ENCODE assay signal across 15 cellular contexts in genomic region chr15:85589873-85590272, GRCh38.
DNase-seq lines count a peak whose midpoint lies in the region; ATAC-seq, FAIRE-seq and TF ChIP-seq lines count a peak whose summit lies in the region.
"Had no signal": no experiment of that assay in that cellular context is flagged by ENCODE, and none has a peak within 500 bp of the region (broad histone marks: within the 10 kb centered on the region; RNA-seq: fewer than 3 reads in every experiment).

No MANE protein-coding gene starts in this region.

- peak overlapping the region; percentile 88 for H3K27ac Mint-ChIP-seq in osteocyte (ENCODE audit: unreplicated experiment)
- H3K27ac Mint-ChIP-seq in natural killer cell treated with Interleukin-12 subunit alpha and Interleukin-12 subunit beta and Interleukin-15 and Interleukin-18, amount 100 ng/mL, for 72 hours: no peak overlapping the region
- H3K27ac Mint-ChIP-seq: B cell had no signal

- no peak for ATAC-seq in natural killer cell treated with Interleukin-12 subunit alpha and Interleukin-12 subunit beta and Interleukin-15 and Interleukin-18, amount 100 ng/mL, for 72 hours

- H3K4me3 ChIP-seq in fibroblast of villous mesenchyme (ENCODE audit: low read depth, low read length): no peak overlapping the region

- peak; percentile 53 for DNase-seq in AG08395 (ENCODE audit: low spot score)
- peak; percentile 81 for DNase-seq in RCC 7860 (ENCODE audit: low spot score)
- DNase-seq in fibroblast of villous mesenchyme (ENCODE audit: low read depth): peak; percentile 54
- no peak for DNase-seq in osteocyte (ENCODE audit: extremely low spot score, unreplicated experiment)
- DNase-seq in NCI-H345 treated with DMSO at 0.1 percent for 48 hours (lab: John Stamatoyannopoulos, UW; ENCODE audit: unreplicated experiment): no peak
- no peak for DNase-seq in natural killer cell treated with Interleukin-12 subunit alpha and Interleukin-12 subunit beta and Interleukin-15 and Interleukin-18, amount 100 ng/mL, for 72 hours (ENCODE audit: low spot score)
- DNase-seq in inferior parietal cortex (ENCODE audit: extremely low spot score): no peak
- DNase-seq in NOMO-1 treated with DMSO at 0.1 percent for 48 hours (lab: John Stamatoyannopoulos, UW; ENCODE audit: unreplicated experiment): no peak
- DNase-seq: activated CD8-positive, alpha-beta memory T cell treated with anti-CD3 and anti-CD28 coated beads, Interleukin-2, amount 50 U/mL, for 4 hours; aorta; foreskin melanocyte; GDM1; NCI-H2227 treated with DMSO at 0.1 percent for 48 hours; RPMI8226 had no signal

- peaks cover 64% of the 10 kb centered on the region for H3K4me1 Mint-ChIP-seq in osteocyte (ENCODE audit: unreplicated experiment)
- peaks cover 31 to 35% of the 10 kb centered on the region in 2 donors for H3K4me1 Mint-ChIP-seq in natural killer cell treated with Interleukin-12 subunit alpha and Interleukin-12 subunit beta and Interleukin-15 and Interleukin-18, amount 100 ng/mL, for 72 hours (ENCODE audit: low read depth in 2 of 2)

- FAIRE-seq in RCC 7860 (lab: Jason Lieb, UNC): peak; percentile 98

- H3K27me3 Mint-ChIP-seq in osteocyte (ENCODE audit: unreplicated experiment): no peaks in the 10 kb centered on the region
- H3K27me3 Mint-ChIP-seq in natural killer cell treated with Interleukin-12 subunit alpha and Interleukin-12 subunit beta and Interleukin-15 and Interleukin-18, amount 100 ng/mL, for 72 hours: no peaks in the 10 kb centered on the region
- H3K27me3 Mint-ChIP-seq: B cell had no signal

- H3K4me3 Mint-ChIP-seq in osteocyte (ENCODE audit: unreplicated experiment): no peak overlapping the region
- no peak overlapping the region for H3K4me3 Mint-ChIP-seq in natural killer cell treated with Interleukin-12 subunit alpha and Interleukin-12 subunit beta and Interleukin-15 and Interleukin-18, amount 100 ng/mL, for 72 hours
- H3K4me3 Mint-ChIP-seq: B cell had no signal

- no peak for TF ChIP-seq CTCF in fibroblast of villous mesenchyme (IDR thresholded peaks at IDR 0.05; ENCODE audit: insufficient read depth, low read depth, low read length)
- no peak for TF ChIP-seq CTCF in osteocyte (IDR thresholded peaks at IDR 0.05)

- H3K36me3 Mint-ChIP-seq in osteocyte (ENCODE audit: unreplicated experiment): peaks cover 10% of the 10 kb centered on the region
- peaks cover 8% of the 10 kb centered on the region for H3K36me3 Mint-ChIP-seq in natural killer cell treated with Interleukin-12 subunit alpha and Interleukin-12 subunit beta and Interleukin-15 and Interleukin-18, amount 100 ng/mL, for 72 hours

- H3K9me3 Mint-ChIP-seq in osteocyte (ENCODE audit: unreplicated experiment): no peaks in the 10 kb centered on the region
- H3K9me3 Mint-ChIP-seq in natural killer cell treated with Interleukin-12 subunit alpha and Interleukin-12 subunit beta and Interleukin-15 and Interleukin-18, amount 100 ng/mL, for 72 hours: no peaks in the 10 kb centered on the region

Comparison
In these comparisons a context has a peak if more than half of its experiments do, and no peak if none do; other contexts are left out.
1. DNase-seq: peak in AG08395 (single experiment), RCC 7860 (single experiment) and fibroblast of villous mesenchyme (single experiment); none in osteocyte (single experiment), NCI-H345 treated with DMSO at 0.1 percent for 48 hours (single experiment), natural killer cell treated with Interleukin-12 subunit alpha and Interleukin-12 subunit beta and Interleukin-15 and Interleukin-18, amount 100 ng/mL, for 72 hours (single experiment), inferior parietal cortex (single experiment) and NOMO-1 treated with DMSO at 0.1 percent for 48 hours (single experiment).